Comparison of ENCODE assay signal across 10 cellular contexts in the genomic region with DNA sequence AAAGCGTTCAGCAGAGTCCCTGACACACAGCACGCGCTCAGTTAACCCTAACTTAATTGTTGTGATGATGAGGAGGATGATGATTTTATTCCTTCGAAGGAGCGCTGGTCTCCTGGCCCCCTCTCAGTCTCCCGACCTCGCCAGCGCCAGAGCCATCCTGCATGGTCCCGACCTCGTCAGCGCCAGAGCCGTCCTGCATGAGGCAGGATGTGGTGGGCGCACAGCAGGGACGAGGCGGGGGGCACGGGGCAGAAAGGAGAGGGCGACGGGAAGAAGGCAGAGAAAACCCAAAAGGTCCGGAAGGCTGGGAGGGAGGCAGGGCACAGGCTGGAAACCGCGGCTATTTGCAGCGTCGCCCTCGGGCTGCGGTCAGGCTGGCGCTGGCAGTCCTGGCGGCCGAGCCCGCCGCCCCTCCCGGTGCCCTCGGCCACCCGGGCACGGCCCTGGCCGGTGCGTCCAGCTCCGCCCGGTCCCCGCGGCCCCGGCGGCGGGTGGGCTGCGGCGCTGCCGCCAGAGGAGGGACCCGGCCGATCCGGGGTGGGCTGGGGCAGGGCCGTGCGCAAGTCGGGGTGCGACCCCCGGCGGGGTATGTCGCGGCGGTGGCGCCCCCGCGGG. TPM values are rescaled to one million over a fixed set of nuclear protein-coding genes. Genes with fewer than 3 reads are reported as not detected.
A peak's percentile ranks its signal among the peaks of the same experiment; 100 is the strongest.
DNase-seq lines count a peak whose midpoint lies in the region; ATAC-seq, FAIRE-seq and TF ChIP-seq lines count a peak whose summit lies in the region.
"Had no signal": no experiment of that assay in that cellular context is flagged by ENCODE, and none has a peak within 500 bp of the region (broad histone marks: within the 10 kb centered on the region; RNA-seq: fewer than 3 reads in every experiment).

No MANE protein-coding gene starts in this region.

- H3K9me3 ChIP-seq in keratinocyte (ENCODE audit: control insufficient read depth, low read depth, low read length), result no peaks in the 10 kb centered on the region

- H3K27ac ChIP-seq in keratinocyte (ENCODE audit: control insufficient read depth, insufficient read depth, low read length), result no peak overlapping the region

- peak overlapping the region; percentile 79 for H3K27ac Mint-ChIP-seq in activated CD8-positive, alpha-beta memory T cell treated with anti-CD3 and anti-CD28 coated beads, Interleukin-2, amount 10 ng/mL, durations not matched to agents 7 days and 5 days
- peak overlapping the region; percentile 91 for H3K27ac Mint-ChIP-seq in activated naive CD8-positive, alpha-beta T cell treated with anti-CD3 and anti-CD28 coated beads, Interleukin-2, amount 10 ng/mL, durations not matched to agents 7 days and 5 days
- peak overlapping the region in 1 of 2 donors; percentile 71 for H3K27ac Mint-ChIP-seq in stimulated activated naive CD8-positive, alpha-beta T cell treated with anti-CD3 and anti-CD28 coated beads, Interleukin-15, amount 100 ng/mL, for 72 hours

- H4K20me1 ChIP-seq in keratinocyte (ENCODE audit: control insufficient read depth, extremely low read depth, insufficient read depth, low read length), result no peaks in the 10 kb centered on the region

- peaks cover 0 to 2% of the 10 kb centered on the region in 2 experiments for H3K36me3 ChIP-seq in keratinocyte (ENCODE audit: control insufficient read depth in 2 of 2, extremely low read depth in 1 of 2, insufficient read depth in 2 of 2, low read length in 2 of 2)

- peak; percentile 38 for ATAC-seq in activated CD8-positive, alpha-beta memory T cell treated with anti-CD3 and anti-CD28 coated beads, Interleukin-2, amount 10 ng/mL, durations not matched to agents 7 days and 5 days
- peak; percentile 31 for ATAC-seq in activated naive CD8-positive, alpha-beta T cell treated with anti-CD3 and anti-CD28 coated beads, Interleukin-2, amount 10 ng/mL, durations not matched to agents 7 days and 5 days (ENCODE audit: low read depth)
- ATAC-seq in stimulated activated naive CD8-positive, alpha-beta T cell treated with anti-CD3 and anti-CD28 coated beads, Interleukin-15, amount 100 ng/mL, for 72 hours, result peak; percentile 32
- ATAC-seq in HG03565 (IDR thresholded peaks at IDR 0.05; ENCODE audit: unreplicated experiment), result no peak

- peak overlapping the region; percentile 79 for H3K4me3 Mint-ChIP-seq in activated CD8-positive, alpha-beta memory T cell treated with anti-CD3 and anti-CD28 coated beads, Interleukin-2, amount 10 ng/mL, durations not matched to agents 7 days and 5 days
- peak overlapping the region; percentile 85 for H3K4me3 Mint-ChIP-seq in activated naive CD8-positive, alpha-beta T cell treated with anti-CD3 and anti-CD28 coated beads, Interleukin-2, amount 10 ng/mL, durations not matched to agents 7 days and 5 days
- H3K4me3 Mint-ChIP-seq in stimulated activated naive CD8-positive, alpha-beta T cell treated with anti-CD3 and anti-CD28 coated beads, Interleukin-15, amount 100 ng/mL, for 72 hours, result peak overlapping the region; percentile 91 to 94

- no peak overlapping the region for H2AFZ ChIP-seq in keratinocyte (ENCODE audit: control insufficient read depth, low read length)

- H3K4me1 ChIP-seq in keratinocyte (ENCODE audit: control insufficient read depth, extremely low read depth, insufficient read depth, low read length), result peaks cover 4% of the 10 kb centered on the region

- TF ChIP-seq CTCF in keratinocyte (optimal IDR thresholded peaks at IDR 0.05 in 1 of 3, IDR thresholded peaks at IDR 0.05 in 1 of 3, conservative IDR thresholded peaks at IDR 0.05 in 1 of 3; ENCODE audit: extremely low read depth in 1 of 3, insufficient read depth in 2 of 3, low read length in 3 of 3), result no peak

- peaks cover 13% of the 10 kb centered on the region for H3K4me1 Mint-ChIP-seq in activated CD8-positive, alpha-beta memory T cell treated with anti-CD3 and anti-CD28 coated beads, Interleukin-2, amount 10 ng/mL, durations not matched to agents 7 days and 5 days
- H3K4me1 Mint-ChIP-seq in activated naive CD8-positive, alpha-beta T cell treated with anti-CD3 and anti-CD28 coated beads, Interleukin-2, amount 10 ng/mL, durations not matched to agents 7 days and 5 days, result peaks cover 18% of the 10 kb centered on the region
- peaks cover 20% of the 10 kb centered on the region for H3K4me1 Mint-ChIP-seq in stimulated activated naive CD8-positive, alpha-beta T cell treated with anti-CD3 and anti-CD28 coated beads, Interleukin-15, amount 100 ng/mL, for 72 hours

- POLR2A ChIA-PET in activated naive CD8-positive, alpha-beta T cell treated with anti-CD3 and anti-CD28 coated beads, Interleukin-2, amount 10 ng/mL, durations not matched to agents 7 days and 5 days (lab: Charles Lee), result interaction anchor here (0.7 to 1.3 kb wide), 3 partner anchors 58 to 143 kb away, joined by 3 to 5 read pairs (median 4); partner anchors contain the start of genes KAT7 and SLC35B1

- H3K4me2 ChIP-seq in keratinocyte (ENCODE audit: control insufficient read depth, extremely low read depth, insufficient read depth, low read depth, low read length), result peak overlapping the region; percentile 87

- peak overlapping the region; percentile 7 to 68 (median 67) for H3K4me3 ChIP-seq in keratinocyte (ENCODE audit: control insufficient read depth in 2 of 3, extremely low read depth in 1 of 3, insufficient read depth in 2 of 3, low read depth in 1 of 3, low read length in 3 of 3)

- FAIRE-seq in keratinocyte (lab: Jason Lieb, UNC), result no peak
- FAIRE-seq: G401.6 had no signal

- H3K27me3 Mint-ChIP-seq in activated CD8-positive, alpha-beta memory T cell treated with anti-CD3 and anti-CD28 coated beads, Interleukin-2, amount 10 ng/mL, durations not matched to agents 7 days and 5 days, result peaks cover 18% of the 10 kb centered on the region
- H3K27me3 Mint-ChIP-seq in activated naive CD8-positive, alpha-beta T cell treated with anti-CD3 and anti-CD28 coated beads, Interleukin-2, amount 10 ng/mL, durations not matched to agents 7 days and 5 days, result peaks cover 7% of the 10 kb centered on the region
- H3K27me3 Mint-ChIP-seq in stimulated activated naive CD8-positive, alpha-beta T cell treated with anti-CD3 and anti-CD28 coated beads, Interleukin-15, amount 100 ng/mL, for 72 hours, result no peaks in the 10 kb centered on the region

- H3K9me3 Mint-ChIP-seq in activated CD8-positive, alpha-beta memory T cell treated with anti-CD3 and anti-CD28 coated beads, Interleukin-2, amount 10 ng/mL, durations not matched to agents 7 days and 5 days (ENCODE audit: low read depth), result no peaks in the 10 kb centered on the region
- no peaks in the 10 kb centered on the region for H3K9me3 Mint-ChIP-seq in activated naive CD8-positive, alpha-beta T cell treated with anti-CD3 and anti-CD28 coated beads, Interleukin-2, amount 10 ng/mL, durations not matched to agents 7 days and 5 days
- H3K9me3 Mint-ChIP-seq in stimulated activated naive CD8-positive, alpha-beta T cell treated with anti-CD3 and anti-CD28 coated beads, Interleukin-15, amount 100 ng/mL, for 72 hours, result no peaks in the 10 kb centered on the region

- dilution Hi-C loops in keratinocyte (cut with MboI; ENCODE audit: extremely low pct_ligation_motif_present, low sequenced_read_pairs), result no loop called here

- no peaks in the 10 kb centered on the region for H3K9me1 ChIP-seq in keratinocyte (ENCODE audit: control insufficient read depth, extremely low read depth, insufficient read depth, low read length)

- H3K79me2 ChIP-seq in keratinocyte (ENCODE audit: control insufficient read depth, insufficient read depth, low read length), result no peaks in the 10 kb centered on the region

- TF ChIP-seq POLR2A in erythroblast (IDR thresholded peaks at IDR 0.05; ENCODE audit: low read length), result no peak

- H3K27me3 ChIP-seq in keratinocyte (ENCODE audit: control insufficient read depth, extremely low read depth, insufficient read depth, low read length), result peaks cover 44% of the 10 kb centered on the region

- DNase-seq in activated CD8-positive, alpha-beta memory T cell treated with anti-CD3 and anti-CD28 coated beads, Interleukin-2, amount 10 ng/mL, durations not matched to agents 7 days and 5 days, result no peak
- DNase-seq in activated CD8-positive, alpha-beta memory T cell treated with anti-CD3 and anti-CD28 coated beads, Interleukin-2, amount 50 U/mL, for 4 hours, result no peak
- peak; percentile 54 for DNase-seq in activated naive CD8-positive, alpha-beta T cell treated with anti-CD3 and anti-CD28 coated beads, Interleukin-2, amount 10 ng/mL, durations not matched to agents 7 days and 5 days
- no peak for DNase-seq in keratinocyte (ENCODE audit: low read depth, low spot score)
- DNase-seq in stimulated activated naive CD8-positive, alpha-beta T cell treated with anti-CD3 and anti-CD28 coated beads, Interleukin-15, amount 100 ng/mL, for 72 hours, result no peak
- no peak for DNase-seq in erythroblast (lab: John Stamatoyannopoulos, UW)
- no peak for DNase-seq in dedifferentiated amniotic fluid mesenchymal stem cell (ENCODE audit: extremely low spot score)

- H3K36me3 Mint-ChIP-seq in activated CD8-positive, alpha-beta memory T cell treated with anti-CD3 and anti-CD28 coated beads, Interleukin-2, amount 10 ng/mL, durations not matched to agents 7 days and 5 days, result no peaks in the 10 kb centered on the region
- no peaks in the 10 kb centered on the region for H3K36me3 Mint-ChIP-seq in activated naive CD8-positive, alpha-beta T cell treated with anti-CD3 and anti-CD28 coated beads, Interleukin-2, amount 10 ng/mL, durations not matched to agents 7 days and 5 days

- CTCF ChIA-PET in activated CD8-positive, alpha-beta memory T cell treated with anti-CD3 and anti-CD28 coated beads, Interleukin-2, amount 10 ng/mL, durations not matched to agents 7 days and 5 days (lab: Charles Lee), result interaction anchor here (0.7 to 16.3 kb wide), 13 partner anchors 10 to 283 kb away, joined by 3 to 202 read pairs (median 7); partner anchors contain the start of genes DLX3 and SLC35B1

- H3K9ac ChIP-seq in keratinocyte (ENCODE audit: control insufficient read depth, extremely low read depth, insufficient read depth, low read length), result peak overlapping the region; percentile 38

RNA-seq across cellular contexts. Expression of gene TAC4, which starts 3.0 kb away (rescaled TPM):
- total RNA-seq in activated CD8-positive, alpha-beta memory T cell treated with anti-CD3 and anti-CD28 coated beads, Interleukin-2, amount 10 ng/mL, durations not matched to agents 7 days and 5 days, result not detected
- not detected for total RNA-seq in activated naive CD8-positive, alpha-beta T cell treated with anti-CD3 and anti-CD28 coated beads, Interleukin-2, amount 10 ng/mL, durations not matched to agents 7 days and 5 days
- polyA plus RNA-seq in keratinocyte, result not detected in 3 replicates
- polyA plus RNA-seq in keratinocyte (2011; ENCODE audit: low read depth), result not detected
- polyA plus RNA-seq in keratinocyte (2011; cell fraction: cytosol; rRNA removed), result not detected in 2 replicates
- polyA plus RNA-seq in keratinocyte (2011; cell fraction: nucleus; rRNA removed), result not detected in 2 replicates
- not detected in 2 replicates for polyA plus RNA-seq in keratinocyte (2012; ENCODE audit: low replicate concordance)
- polyA minus RNA-seq in keratinocyte, result not detected in 3 replicates
- not detected for polyA minus RNA-seq in keratinocyte (2011; cell fraction: cytosol; rRNA and poly(A)+ RNA removed)
- not detected in 2 replicates for polyA minus RNA-seq in keratinocyte (2011; cell fraction: nucleus; rRNA and poly(A)+ RNA removed)
- total RNA-seq: temporal lobe had no signal
